14 cellular contexts compared by ENCODE assay signal in genomic region chr7:102065226-102065625, GRCh38.
"Had no signal": no experiment of that assay in that cellular context is flagged by ENCODE, and none has a peak within 500 bp of the region (broad histone marks: within the 10 kb centered on the region; RNA-seq: fewer than 3 reads in every experiment).

No MANE protein-coding gene starts in this region.

- H3K4me1 ChIP-seq: gastrocnemius medialis had no signal

- H3K36me3 Mint-ChIP-seq: stimulated activated effector memory CD8-positive, alpha-beta T cell treated with anti-CD3 and anti-CD28 coated beads, Interleukin-12 subunit alpha, Interleukin-12 subunit beta, amount 100 ng/mL, for 72 hours had no signal

- H3K9me3 Mint-ChIP-seq: activated CD4-positive, alpha-beta T cell treated with anti-CD3 and anti-CD28 coated beads, Interleukin-2, amount 10 ng/mL, durations not matched to agents 24 days and 14 days; activated T-helper 1 cell treated with anti-CD3 and anti-CD28 coated beads, Interleukin-12 subunit alpha, Interleukin-12 subunit beta, Interleukin-2, Interleukin-4 antibody, amounts not matched to agents 30 ng/mL and 10 ng/mL and 1 ng/mL, durations not matched to agents 14 hours and 24 hours and 36 hours; mesothelial cell of epicardium; stimulated activated effector memory CD8-positive, alpha-beta T cell treated with anti-CD3 and anti-CD28 coated beads, Interleukin-12 subunit alpha, Interleukin-12 subunit beta, amount 100 ng/mL, for 72 hours; T-helper 1 cell treated with Interleukin-12 subunit alpha and Interleukin-12 subunit beta and Interleukin-4 antibody, amounts not matched to agents 30 μg/mL and 1 μg/mL, for 36 hours; type B pancreatic cell had no signal

- FAIRE-seq: colon, endothelial cell of umbilical vein had no signal

- H3K9me3 ChIP-seq: gastrocnemius medialis had no signal

- H3K27me3 ChIP-seq: cardiac muscle cell, gastrocnemius medialis had no signal

- H3K4me1 Mint-ChIP-seq: activated CD4-positive, alpha-beta T cell treated with anti-CD3 and anti-CD28 coated beads, Interleukin-2, amount 10 ng/mL, durations not matched to agents 24 days and 14 days had no signal

- H3K27me3 Mint-ChIP-seq: activated CD4-positive, alpha-beta T cell treated with anti-CD3 and anti-CD28 coated beads, Interleukin-2, amount 10 ng/mL, durations not matched to agents 24 days and 14 days; type B pancreatic cell had no signal

- H3K27ac ChIP-seq: cardiac muscle cell, gastrocnemius medialis, parathyroid adenoma had no signal

- H3K4me3 ChIP-seq: cardiac muscle cell, gastrocnemius medialis had no signal

- H3K4me3 Mint-ChIP-seq: activated CD4-positive, alpha-beta T cell treated with anti-CD3 and anti-CD28 coated beads, Interleukin-2, amount 10 ng/mL, durations not matched to agents 24 days and 14 days; activated naive CD4-positive, alpha-beta T cell treated with anti-CD3 and anti-CD28 coated beads for 36 hours; activated T-helper 1 cell treated with anti-CD3 and anti-CD28 coated beads, Interleukin-12 subunit alpha, Interleukin-12 subunit beta, Interleukin-2, Interleukin-4 antibody, amounts not matched to agents 30 ng/mL and 10 ng/mL and 1 ng/mL, durations not matched to agents 14 hours and 24 hours and 36 hours; mesothelial cell of epicardium; stimulated activated effector memory CD8-positive, alpha-beta T cell treated with anti-CD3 and anti-CD28 coated beads, Interleukin-12 subunit alpha, Interleukin-12 subunit beta, amount 100 ng/mL, for 72 hours; T-helper 1 cell treated with Interleukin-12 subunit alpha and Interleukin-12 subunit beta and Interleukin-4 antibody, amounts not matched to agents 30 μg/mL and 1 μg/mL, for 36 hours had no signal

- DNase-seq: activated CD4-positive, alpha-beta T cell treated with anti-CD3 and anti-CD28 coated beads, Interleukin-2, amount 10 ng/mL, durations not matched to agents 24 days and 14 days; activated naive CD4-positive, alpha-beta T cell treated with anti-CD3 and anti-CD28 coated beads for 36 hours; effector CD4-positive, alpha-beta T cell; gastrocnemius medialis; retina had no signal

- ATAC-seq: gastrocnemius medialis had no signal

- H3K27ac Mint-ChIP-seq: activated CD4-positive, alpha-beta T cell treated with anti-CD3 and anti-CD28 coated beads, Interleukin-2, amount 10 ng/mL, durations not matched to agents 24 days and 14 days; activated naive CD4-positive, alpha-beta T cell treated with anti-CD3 and anti-CD28 coated beads for 36 hours; activated T-helper 1 cell treated with anti-CD3 and anti-CD28 coated beads, Interleukin-12 subunit alpha, Interleukin-12 subunit beta, Interleukin-2, Interleukin-4 antibody, amounts not matched to agents 30 ng/mL and 10 ng/mL and 1 ng/mL, durations not matched to agents 14 hours and 24 hours and 36 hours; T-helper 1 cell treated with Interleukin-12 subunit alpha and Interleukin-12 subunit beta and Interleukin-4 antibody, amounts not matched to agents 30 μg/mL and 1 μg/mL, for 36 hours had no signal

- H3K36me3 ChIP-seq: cardiac muscle cell, gastrocnemius medialis had no signal
